1 cellular context compared by ENCODE assay signal in genomic region chr13:110070046-110070445, GRCh38.
TF ChIP-seq lines count a peak whose summit lies in the region.

No MANE protein-coding gene starts in this region.

TF ChIP-seq in H1, 55 proteins besides CTCF, POLR2A, EP300 and RAD21 (continued from another document):
- TF ChIP-seq USF2 (IDR thresholded peaks at IDR 0.05; ENCODE audit: low read length) (no peak), RFX5 (IDR thresholded peaks at IDR 0.05; ENCODE audit: borderline replicate concordance, low read depth, low read length) (no peak)
